13 cellular contexts compared by ENCODE assay signal in the genomic region with DNA sequence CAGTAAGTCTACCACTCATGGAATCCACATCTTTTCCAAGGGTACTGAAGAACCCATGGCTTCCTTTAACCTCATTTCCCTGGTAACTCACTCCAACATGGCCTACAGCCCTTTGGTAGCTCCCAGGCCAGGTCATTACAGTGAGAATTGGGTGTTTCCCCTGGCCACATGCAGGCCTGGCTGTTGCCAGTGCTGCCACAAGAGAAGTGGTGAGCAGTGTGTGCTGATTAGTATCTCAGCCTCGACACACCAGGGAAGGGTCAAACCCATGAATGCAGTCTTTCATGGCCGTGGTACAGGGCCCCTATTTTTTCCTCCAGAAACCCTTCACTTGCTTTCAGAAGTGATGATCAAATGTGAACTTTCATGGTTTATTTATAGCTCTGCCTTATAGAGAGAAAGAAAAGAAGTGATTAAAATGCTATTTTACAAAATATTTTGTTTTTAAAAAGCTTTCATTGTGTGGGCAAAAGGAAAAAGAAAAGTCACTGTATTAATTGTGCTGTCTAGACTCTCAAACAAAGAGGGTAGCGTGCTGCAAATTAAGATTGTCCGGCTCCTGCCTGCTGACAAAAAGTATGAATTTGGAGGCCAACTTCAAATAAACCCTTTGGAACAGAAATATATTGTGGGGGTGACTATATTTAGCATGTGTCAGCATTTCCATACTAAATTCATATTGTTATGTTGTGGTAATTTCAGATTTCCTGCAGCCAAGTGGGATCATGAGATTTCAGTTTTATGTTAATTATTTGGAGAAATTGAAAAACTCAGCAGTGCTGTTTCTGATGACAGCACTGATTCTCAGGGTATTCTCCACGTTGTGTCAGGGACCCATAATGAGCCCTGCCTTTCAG.
DNase-seq lines count a peak whose midpoint lies in the region; ATAC-seq and TF ChIP-seq lines count a peak whose summit lies in the region.
"Had no signal": no experiment of that assay in that cellular context is flagged by ENCODE, and none has a peak within 500 bp of the region (broad histone marks: within the 10 kb centered on the region; RNA-seq: fewer than 3 reads in every experiment).

No MANE protein-coding gene starts in this region.

- peak overlapping the region; percentile 68 for H3K4me3 Mint-ChIP-seq in neural crest cell
- no peak overlapping the region for H3K4me3 Mint-ChIP-seq in activated CD4-positive, alpha-beta memory T cell treated with anti-CD3 and anti-CD28 coated beads for 36 hours
- H3K4me3 Mint-ChIP-seq: central memory CD8-positive, alpha-beta T cell; naive B cell; T-helper 1 cell treated with Interleukin-12 subunit alpha and Interleukin-12 subunit beta and Interleukin-4 antibody, amounts not matched to agents 30 μg/mL and 1 μg/mL, for 36 hours had no signal

- H3K27ac Mint-ChIP-seq in neural crest cell (ENCODE audit: unreplicated experiment) = peak overlapping the region; percentile 96
- H3K27ac Mint-ChIP-seq in activated CD4-positive, alpha-beta memory T cell treated with anti-CD3 and anti-CD28 coated beads for 36 hours = no peak overlapping the region
- H3K27ac Mint-ChIP-seq: naive B cell; T-helper 1 cell treated with Interleukin-12 subunit alpha and Interleukin-12 subunit beta and Interleukin-4 antibody, amounts not matched to agents 30 μg/mL and 1 μg/mL, for 36 hours had no signal

- peak; percentile 25 for DNase-seq in neural crest cell (ENCODE audit: low read depth, low spot score)
- DNase-seq in NOMO-1 (lab: John Stamatoyannopoulos, UW; ENCODE audit: unreplicated experiment in 2 of 2) = no peak
- DNase-seq in DMS79 (lab: John Stamatoyannopoulos, UW) = no peak
- no peak for DNase-seq in activated CD4-positive, alpha-beta memory T cell treated with anti-CD3 and anti-CD28 coated beads for 36 hours
- DNase-seq in activated T-cell treated with anti-CD3 and anti-CD28 coated beads, Interleukin-2, amount 50 U/mL, for 48 hours = no peak
- DNase-seq: glutamatergic neuron; naive B cell; stimulated activated CD4-positive, alpha-beta T cell treated with anti-CD3 and anti-CD28 coated beads, Interleukin-4, amount 100 ng/mL, for 1 hour had no signal

- POLR2A ChIA-PET in activated CD4-positive, alpha-beta memory T cell treated with anti-CD3 and anti-CD28 coated beads for 36 hours (lab: Charles Lee) = no interaction called here

- ATAC-seq in GM18861 (IDR thresholded peaks at IDR 0.05; ENCODE audit: unreplicated experiment) = peak; percentile 69
- peak; percentile 88 for ATAC-seq in GM21825 (IDR thresholded peaks at IDR 0.05; ENCODE audit: unreplicated experiment)
- ATAC-seq in HG03571 (IDR thresholded peaks at IDR 0.05; ENCODE audit: unreplicated experiment) = peak; percentile 79

- no peaks in the 10 kb centered on the region for H3K9me3 Mint-ChIP-seq in neural crest cell
- H3K9me3 Mint-ChIP-seq in activated CD4-positive, alpha-beta memory T cell treated with anti-CD3 and anti-CD28 coated beads for 36 hours = no peaks in the 10 kb centered on the region
- H3K9me3 Mint-ChIP-seq: central memory CD8-positive, alpha-beta T cell; naive B cell; T-helper 1 cell treated with Interleukin-12 subunit alpha and Interleukin-12 subunit beta and Interleukin-4 antibody, amounts not matched to agents 30 μg/mL and 1 μg/mL, for 36 hours had no signal

- H3K4me1 Mint-ChIP-seq in neural crest cell = peaks cover 60% of the 10 kb centered on the region
- peaks cover 3% of the 10 kb centered on the region for H3K4me1 Mint-ChIP-seq in activated CD4-positive, alpha-beta memory T cell treated with anti-CD3 and anti-CD28 coated beads for 36 hours (ENCODE audit: low read depth)
- H3K4me1 Mint-ChIP-seq: central memory CD8-positive, alpha-beta T cell had no signal

- intact Hi-C loops in activated CD4-positive, alpha-beta memory T cell treated with anti-CD3 and anti-CD28 coated beads for 36 hours (cut with micrococcal nuclease) = loop anchor here (10.0 kb wide), 1 partner anchor 598 kb away; no protein-coding TSS in a partner anchor

- CTCF ChIA-PET in activated CD4-positive, alpha-beta memory T cell treated with anti-CD3 and anti-CD28 coated beads for 36 hours (lab: Charles Lee) = no interaction called here

- no peaks in the 10 kb centered on the region for H3K27me3 Mint-ChIP-seq in neural crest cell (ENCODE audit: low read depth)
- no peaks in the 10 kb centered on the region for H3K27me3 Mint-ChIP-seq in activated CD4-positive, alpha-beta memory T cell treated with anti-CD3 and anti-CD28 coated beads for 36 hours
- H3K27me3 Mint-ChIP-seq: central memory CD8-positive, alpha-beta T cell; naive B cell had no signal

- H3K36me3 Mint-ChIP-seq in neural crest cell (ENCODE audit: low read depth) = no peaks in the 10 kb centered on the region
- H3K36me3 Mint-ChIP-seq in activated CD4-positive, alpha-beta memory T cell treated with anti-CD3 and anti-CD28 coated beads for 36 hours = no peaks in the 10 kb centered on the region
- H3K36me3 Mint-ChIP-seq: naive B cell had no signal

- TF ChIP-seq CTCF in neural crest cell (conservative IDR thresholded peaks at IDR 0.05) = no peak
